Comparison of ENCODE assay signal across 8 cellular contexts in genomic region chr4:47145630-47146029, GRCh38.
A peak's percentile ranks its signal among the peaks of the same experiment; 100 is the strongest.
DNase-seq lines count a peak whose midpoint lies in the region; ATAC-seq and TF ChIP-seq lines count a peak whose summit lies in the region.

No MANE protein-coding gene starts in this region.

- no peaks in the 10 kb centered on the region for H3K36me3 ChIP-seq in WERI-Rb-1

- H3K27ac ChIP-seq in WERI-Rb-1: no peak overlapping the region

- H3K9me3 ChIP-seq in WERI-Rb-1 (ENCODE audit: severe bottlenecking): no peaks in the 10 kb centered on the region

- TF ChIP-seq POLR2A in NB4 (IDR thresholded peaks at IDR 0.05; ENCODE audit: extremely low read depth, insufficient read length): no peak

- H3K9me3 Mint-ChIP-seq in naive thymus-derived CD8-positive, alpha-beta T cell: no peaks in the 10 kb centered on the region

- no peak overlapping the region for H3K27ac Mint-ChIP-seq in naive thymus-derived CD8-positive, alpha-beta T cell

- H3K4me3 ChIP-seq in NB4 (ENCODE audit: low read depth, low read length) (no peak overlapping the region), WERI-Rb-1 (ENCODE audit: low read depth, low read length) (no peak overlapping the region)

- ATAC-seq in GM18870 (IDR thresholded peaks at IDR 0.05; ENCODE audit: unreplicated experiment) (peak; percentile 99), HG02571 (IDR thresholded peaks at IDR 0.05; ENCODE audit: unreplicated experiment) (peak; percentile 91)
- no peak for ATAC-seq in naive thymus-derived CD8-positive, alpha-beta T cell

- H3K36me3 Mint-ChIP-seq in naive thymus-derived CD8-positive, alpha-beta T cell: no peaks in the 10 kb centered on the region

- POLR2A ChIA-PET in naive thymus-derived CD8-positive, alpha-beta T cell (lab: Charles Lee): no interaction called here

- no peaks in the 10 kb centered on the region for H3K4me1 Mint-ChIP-seq in naive thymus-derived CD8-positive, alpha-beta T cell

- no peak overlapping the region for H3K4me3 Mint-ChIP-seq in naive thymus-derived CD8-positive, alpha-beta T cell

- no peaks in the 10 kb centered on the region for H3K27me3 ChIP-seq in WERI-Rb-1 (ENCODE audit: insufficient read depth, low read depth, severe bottlenecking)

- TF ChIP-seq CTCF in NB4 (IDR thresholded peaks at IDR 0.05; ENCODE audit: low read depth, low read length) (no peak), WERI-Rb-1 (IDR thresholded peaks at IDR 0.05; ENCODE audit: low read depth, low read length) (no peak)

- H3K27me3 Mint-ChIP-seq in naive thymus-derived CD8-positive, alpha-beta T cell: peaks cover 2 to 31% (median 11%) of the 10 kb centered on the region in 5 donors

- DNase-seq in NB4 (ENCODE audit: low read depth) (peak; percentile 21), kidney tubule cell (ENCODE audit: low spot score) (peak; percentile 60), NCI-H2081 treated with DMSO at 0.1 percent for 48 hours (lab: John Stamatoyannopoulos, UW) (no peak), WERI-Rb-1 (no peak)
- DNase-seq in naive thymus-derived CD8-positive, alpha-beta T cell: no peak
- no peak for DNase-seq in activated effector memory CD4-positive, alpha-beta T cell treated with Interleukin-2 at 50 U/mL for 16 hours

Comparison
In these comparisons a context has a peak if more than half of its experiments do, and no peak if none do; other contexts are left out.
1. ATAC-seq: peak in GM18870 (single experiment) and HG02571 (single experiment); none in naive thymus-derived CD8-positive, alpha-beta T cell (0 of 2).
2. DNase-seq: peak in NB4 (single experiment) and kidney tubule cell (single experiment); none in NCI-H2081 treated with DMSO at 0.1 percent for 48 hours (single experiment), naive thymus-derived CD8-positive, alpha-beta T cell (0 of 10), WERI-Rb-1 (single experiment) and activated effector memory CD4-positive, alpha-beta T cell treated with Interleukin-2 at 50 U/mL for 16 hours (single experiment).